10 cellular contexts compared by ENCODE assay signal in genomic region chr2:10584843-10585475, GRCh38.
DNase-seq lines count a peak whose midpoint lies in the region; ATAC-seq and TF ChIP-seq lines count a peak whose summit lies in the region.
"Had no signal": no experiment of that assay in that cellular context is flagged by ENCODE, and none has a peak within 500 bp of the region (broad histone marks: within the 10 kb centered on the region; RNA-seq: fewer than 3 reads in every experiment).

No MANE protein-coding gene starts in this region.

- H3K9me3 ChIP-seq in NT2/D1 (ENCODE audit: insufficient read depth, low read length): no peaks in the 10 kb centered on the region

- no peak overlapping the region for H3K4me3 ChIP-seq in NT2/D1 (ENCODE audit: insufficient read length, low read depth)

- no peaks in the 10 kb centered on the region for H3K27me3 ChIP-seq in NT2/D1 (ENCODE audit: insufficient read depth, insufficient read length)

- no peaks in the 10 kb centered on the region for H3K9me3 Mint-ChIP-seq in endothelial cell (ENCODE audit: unreplicated experiment)
- no peaks in the 10 kb centered on the region for H3K9me3 Mint-ChIP-seq in neural crest cell
- H3K9me3 Mint-ChIP-seq in activated T-helper 17 cell treated with anti-CD3 and anti-CD28 coated beads, Interleukin-2, amount 50 U/mL, for 72 hours: no peaks in the 10 kb centered on the region
- H3K9me3 Mint-ChIP-seq: activated naive CD8-positive, alpha-beta T cell treated with anti-CD3 and anti-CD28 coated beads, Interleukin-2, amount 50 U/mL, for 24 hours had no signal

- DNase-seq in Caki2 (ENCODE audit: low read depth): peak; percentile 99
- DNase-seq in NT2/D1 (ENCODE audit: low read depth, low spot score): peak; percentile 51
- no peak for DNase-seq in endothelial cell (ENCODE audit: low spot score)
- no peak for DNase-seq in neural crest cell (ENCODE audit: low read depth, low spot score)
- no peak for DNase-seq in effector CD8-positive, alpha-beta T cell (lab: John Stamatoyannopoulos, UW)
- DNase-seq: activated naive CD8-positive, alpha-beta T cell treated with anti-CD3 and anti-CD28 coated beads, Interleukin-2, amount 50 U/mL, for 24 hours; NCI-H2081 had no signal

- H3K4me3 Mint-ChIP-seq in endothelial cell (ENCODE audit: unreplicated experiment) (no peak overlapping the region), neural crest cell (no peak overlapping the region)
- no peak overlapping the region for H3K4me3 Mint-ChIP-seq in activated T-helper 17 cell treated with anti-CD3 and anti-CD28 coated beads, Interleukin-2, amount 50 U/mL, for 72 hours
- H3K4me3 Mint-ChIP-seq: activated naive CD8-positive, alpha-beta T cell treated with anti-CD3 and anti-CD28 coated beads, Interleukin-2, amount 50 U/mL, for 24 hours had no signal

- no peak overlapping the region for H3K9ac ChIP-seq in NT2/D1 (ENCODE audit: insufficient read length, low read depth)

- peaks cover 5% of the 10 kb centered on the region for H3K27me3 Mint-ChIP-seq in endothelial cell (ENCODE audit: unreplicated experiment)
- H3K27me3 Mint-ChIP-seq in neural crest cell (ENCODE audit: low read depth): no peaks in the 10 kb centered on the region
- no peaks in the 10 kb centered on the region for H3K27me3 Mint-ChIP-seq in activated T-helper 17 cell treated with anti-CD3 and anti-CD28 coated beads, Interleukin-2, amount 50 U/mL, for 72 hours
- H3K27me3 Mint-ChIP-seq: activated naive CD8-positive, alpha-beta T cell treated with anti-CD3 and anti-CD28 coated beads, Interleukin-2, amount 50 U/mL, for 24 hours had no signal

- H3K36me3 ChIP-seq in NT2/D1 (ENCODE audit: insufficient read depth, insufficient read length, low read length): peaks cover 48% of the 10 kb centered on the region

- in situ Hi-C loops in Caki2 (cut with HindIII; ENCODE audit: low pct_unique_long_range_greater_than_20kb, low sequenced_read_pairs): no loop called here

- peaks cover 3% of the 10 kb centered on the region for H3K4me1 ChIP-seq in NT2/D1 (ENCODE audit: insufficient read depth, insufficient read length)

- H3K36me3 Mint-ChIP-seq in endothelial cell (ENCODE audit: low read depth, unreplicated experiment): peaks cover 3% of the 10 kb centered on the region
- H3K36me3 Mint-ChIP-seq in neural crest cell (ENCODE audit: low read depth): peaks cover 23% of the 10 kb centered on the region
- peaks cover 82% of the 10 kb centered on the region for H3K36me3 Mint-ChIP-seq in activated T-helper 17 cell treated with anti-CD3 and anti-CD28 coated beads, Interleukin-2, amount 50 U/mL, for 72 hours (ENCODE audit: low read depth)

- no peak for ATAC-seq in activated T-helper 17 cell treated with anti-CD3 and anti-CD28 coated beads, Interleukin-2, amount 50 U/mL, for 72 hours (replicated peaks)
- ATAC-seq in GM19023 (IDR thresholded peaks at IDR 0.05; ENCODE audit: unreplicated experiment) (no peak), HG03135 (IDR thresholded peaks at IDR 0.05; ENCODE audit: unreplicated experiment) (no peak)
- ATAC-seq: activated naive CD8-positive, alpha-beta T cell treated with anti-CD3 and anti-CD28 coated beads, Interleukin-2, amount 50 U/mL, for 24 hours had no signal

- H3K27ac Mint-ChIP-seq in endothelial cell (ENCODE audit: unreplicated experiment) (peak overlapping the region; percentile 49), neural crest cell (ENCODE audit: unreplicated experiment) (peak overlapping the region; percentile 22)
- no peak overlapping the region for H3K27ac Mint-ChIP-seq in activated T-helper 17 cell treated with anti-CD3 and anti-CD28 coated beads, Interleukin-2, amount 50 U/mL, for 72 hours
- H3K27ac Mint-ChIP-seq: activated naive CD8-positive, alpha-beta T cell treated with anti-CD3 and anti-CD28 coated beads, Interleukin-2, amount 50 U/mL, for 24 hours had no signal

- TF ChIP-seq CTCF in endothelial cell (IDR thresholded peaks at IDR 0.05; ENCODE audit: unreplicated experiment): no peak
- no peak for TF ChIP-seq CTCF in neural crest cell (conservative IDR thresholded peaks at IDR 0.05)

- H3K4me1 Mint-ChIP-seq in endothelial cell (ENCODE audit: unreplicated experiment): peaks cover 15% of the 10 kb centered on the region
- peaks cover 50% of the 10 kb centered on the region for H3K4me1 Mint-ChIP-seq in neural crest cell
- no peaks in the 10 kb centered on the region for H3K4me1 Mint-ChIP-seq in activated T-helper 17 cell treated with anti-CD3 and anti-CD28 coated beads, Interleukin-2, amount 50 U/mL, for 72 hours

Comparison
In these comparisons a context has a peak if more than half of its experiments do, and no peak if none do; other contexts are left out.
1. DNase-seq: peak in Caki2 (single experiment) and NT2/D1 (single experiment); none in endothelial cell (single experiment), neural crest cell (single experiment) and effector CD8-positive, alpha-beta T cell (single experiment).